8 cellular contexts compared by ENCODE assay signal in genomic region chr5:40386293-40386692, GRCh38.
DNase-seq lines count a peak whose midpoint lies in the region; ATAC-seq, FAIRE-seq and TF ChIP-seq lines count a peak whose summit lies in the region.

No MANE protein-coding gene starts in this region.

- TF ChIP-seq POLR2A in GM12891 (IDR thresholded peaks at IDR 0.05; ENCODE audit: low read depth, low read length) = no peak
- no peak for TF ChIP-seq POLR2A in erythroblast (IDR thresholded peaks at IDR 0.05; ENCODE audit: low read length)

- no peak for TF ChIP-seq CTCF in brain microvascular endothelial cell (IDR thresholded peaks at IDR 0.05; ENCODE audit: low read depth, low read length, missing control alignments)
- no peak for TF ChIP-seq CTCF in dorsolateral prefrontal cortex (IDR thresholded peaks at IDR 0.05 in 54 of 56, conservative IDR thresholded peaks at IDR 0.05 in 2 of 56; ENCODE audit: low read depth in 1 of 56, partially characterized antibody in 56 of 56)

- no peaks in the 10 kb centered on the region for H3K36me3 ChIP-seq in brain microvascular endothelial cell (replicated peaks)

- H3K4me3 ChIP-seq in Jurkat, Clone E6-1 (ENCODE audit: low read length) = no peak overlapping the region
- no peak overlapping the region for H3K4me3 ChIP-seq in brain microvascular endothelial cell (ENCODE audit: low read depth, low read length)
- H3K4me3 ChIP-seq in dorsolateral prefrontal cortex = no peak overlapping the region

- ATAC-seq in GM21619 (IDR thresholded peaks at IDR 0.05; ENCODE audit: unreplicated experiment) = peak; percentile 90

- DNase-seq in GM12891 (ENCODE audit: insufficient read length, low spot score) (no peak), brain microvascular endothelial cell (peak; percentile 36), erythroblast (lab: John Stamatoyannopoulos, UW) (no peak), NCI-H1930 (lab: John Stamatoyannopoulos, UW) (no peak), DMS153 (lab: John Stamatoyannopoulos, UW) (no peak), dorsolateral prefrontal cortex (no peak)
- peak; percentile 74 for DNase-seq in Jurkat, Clone E6-1 (ENCODE audit: low read depth, low spot score)

- H3K27me3 ChIP-seq in brain microvascular endothelial cell (replicated peaks) (no peaks in the 10 kb centered on the region), dorsolateral prefrontal cortex (peaks cover 0 to 5% (median 0%) of the 10 kb centered on the region in 45 donors)

- in situ Hi-C loops in brain microvascular endothelial cell (cut with HindIII; ENCODE audit: low pct_ligation_motif_present, low sequenced_read_pairs) = no loop called here

- peak; percentile 51 for FAIRE-seq in GM12891 (lab: Jason Lieb, UNC)

- intact Hi-C loops in dorsolateral prefrontal cortex (cut with DNase I) = no loop called here

- H3K27ac ChIP-seq in brain microvascular endothelial cell (no peak overlapping the region), dorsolateral prefrontal cortex (no peak overlapping the region)

TF ChIP-seq in GM12891, 5 proteins besides CTCF, POLR2A, EP300 and RAD21:
- TF ChIP-seq TAF1 (IDR thresholded peaks at IDR 0.05; ENCODE audit: low read depth, low read length) (no peak), POLR2AphosphoS5 (IDR thresholded peaks at IDR 0.05; ENCODE audit: low read depth, low read length) (no peak), SPI1 (IDR thresholded peaks at IDR 0.05; ENCODE audit: low read depth, low read length) (no peak), PAX5 (IDR thresholded peaks at IDR 0.05; ENCODE audit: insufficient read depth, low read length, severe bottlenecking) (no peak), POU2F2 (IDR thresholded peaks at IDR 0.05; ENCODE audit: low read depth, low read length) (peak; percentile 72; the same call in 1 of the 2 replicates)

Comparison
In these comparisons a context has a peak if more than half of its experiments do, and no peak if none do; other contexts are left out.
1. DNase-seq: peak in Jurkat, Clone E6-1 (single experiment) and brain microvascular endothelial cell (single experiment); none in GM12891 (single experiment), erythroblast (0 of 2), NCI-H1930 (0 of 2), DMS153 (single experiment) and dorsolateral prefrontal cortex (0 of 10).